6 cellular contexts compared by ENCODE assay signal in genomic region chr4:10861036-10861435, GRCh38.
"Had no signal": no experiment of that assay in that cellular context is flagged by ENCODE, and none has a peak within 500 bp of the region (broad histone marks: within the 10 kb centered on the region; RNA-seq: fewer than 3 reads in every experiment).

No MANE protein-coding gene starts in this region.

- H3K27ac ChIP-seq: HL-60 had no signal

- DNase-seq: H9, HCEC 1CT, IMR-90 had no signal

- H3K4me3 Mint-ChIP-seq: GM23338, H9 had no signal

- H2AFZ ChIP-seq: GM23338 had no signal

- H3K4me1 Mint-ChIP-seq: GM23338 had no signal

- H3K27ac Mint-ChIP-seq: GM23338, H9 had no signal

- H3K4me3 ChIP-seq: GM23338, K562 had no signal

- H3K4me2 ChIP-seq: GM23338 had no signal
